In genomic region chr19:44593869-44594268, GRCh38 we compare ENCODE assay signal across 11 cellular contexts. TPM values are rescaled to one million over a fixed set of nuclear protein-coding genes. Genes with fewer than 3 reads are reported as not detected.
DNase-seq lines count a peak whose midpoint lies in the region; ATAC-seq and TF ChIP-seq lines count a peak whose summit lies in the region.
"Not testable (repeated sequence)": the region's sequence is repeated elsewhere in the genome, so short reads cannot be mapped to it uniquely, and the experiment has no call there.
"Had no signal": no experiment of that assay in that cellular context is flagged by ENCODE, and none has a peak within 500 bp of the region (broad histone marks: within the 10 kb centered on the region; RNA-seq: fewer than 3 reads in every experiment).

No MANE protein-coding gene starts in this region.

- not testable (repeated sequence) for H3K9me3 Mint-ChIP-seq in Caco-2 (ENCODE audit: unreplicated experiment); progenitor cell of endocrine pancreas (ENCODE audit: low read depth)
- H3K9me3 Mint-ChIP-seq in WTC11 = peaks cover 17% of the 10 kb centered on the region

- H3K36me3 Mint-ChIP-seq in Caco-2 (ENCODE audit: insufficient read depth, unreplicated experiment) = peaks cover 18% of the 10 kb centered on the region
- H3K36me3 Mint-ChIP-seq in WTC11; progenitor cell of endocrine pancreas (ENCODE audit: insufficient read depth): not testable (repeated sequence)

- TSS peak; percentile 15 for BruUV-seq in Caco-2 (replicated peaks; lab: Mats Ljungman, UMichigan)

- not testable (repeated sequence) for H3K27me3 ChIP-seq in Caco-2 (replicated peaks; ENCODE audit: control insufficient read depth, insufficient read depth, low read length); HAP-1 (ENCODE audit: low read depth); NT2/D1 (ENCODE audit: insufficient read depth, insufficient read length); hepatocyte

- H2AFZ ChIP-seq in hepatocyte = not testable (repeated sequence)

- H3K27ac ChIP-seq in hepatocyte (peak overlapping the region; percentile 92), mesodermal cell (ENCODE audit: low read depth, low read length, severe bottlenecking) (peak overlapping the region; percentile 16)

- not testable (repeated sequence) for TF ChIP-seq CTCF in Caco-2 (IDR thresholded peaks at IDR 0.05; ENCODE audit: insufficient read depth in 1 of 2, low read depth in 1 of 2, low read length in 1 of 2, severe bottlenecking in 1 of 2, unreplicated experiment in 1 of 2); WTC11 (IDR thresholded peaks at IDR 0.05); hepatocyte (IDR thresholded peaks at IDR 0.05; ENCODE audit: poor library complexity); progenitor cell of endocrine pancreas (IDR thresholded peaks at IDR 0.05; ENCODE audit: unreplicated experiment)

- POLR2A ChIA-PET in Caco-2 (lab: Charles Lee) = interaction anchor here (0.6 kb wide), 1 partner anchor 60 kb away, joined by 3 read pairs; no protein-coding TSS in a partner anchor
- POLR2A ChIA-PET in WTC11 (lab: Charles Lee) = not testable (repeated sequence)

- H3K9me2 ChIP-seq in hepatocyte (replicated peaks; ENCODE audit: insufficient read depth) = not testable (repeated sequence)

- peak overlapping the region; percentile 32 for H3K9ac ChIP-seq in NT2/D1 (ENCODE audit: insufficient read length, low read depth)

- intact Hi-C loops in Caco-2 (cut with micrococcal nuclease; ENCODE audit: unreplicated experiment) = not testable (repeated sequence)

- peaks cover 10% of the 10 kb centered on the region for H3K9me3 ChIP-seq in Caco-2
- not testable (repeated sequence) for H3K9me3 ChIP-seq in HAP-1; hepatocyte (ENCODE audit: low read depth); mesodermal cell (ENCODE audit: control insufficient read depth, low read length)
- H3K9me3 ChIP-seq in NT2/D1 (ENCODE audit: insufficient read depth, low read length) = peaks cover 11% of the 10 kb centered on the region; the same call in 1 of the 2 replicates

- not testable (repeated sequence) for H3K4me3 ChIP-seq in Caco-2 (ENCODE audit: low read depth, low read length); HAP-1; NT2/D1 (ENCODE audit: insufficient read length, low read depth); hepatocyte; mesodermal cell (ENCODE audit: extremely low read depth, insufficient read depth, low read length, poor library complexity, severe bottlenecking)

- H3K4me2 ChIP-seq in hepatocyte = not testable (repeated sequence)

- not testable (repeated sequence) for H3K79me2 ChIP-seq in hepatocyte

- ATAC-seq in WTC11 = not testable (repeated sequence)

- H3K27me3 Mint-ChIP-seq in Caco-2 (ENCODE audit: insufficient read depth, unreplicated experiment); WTC11 (ENCODE audit: low read depth); progenitor cell of endocrine pancreas: not testable (repeated sequence)

- H3K4me1 ChIP-seq in Caco-2 = peaks cover 82% of the 10 kb centered on the region
- H3K4me1 ChIP-seq in HAP-1 = peaks cover 21% of the 10 kb centered on the region
- H3K4me1 ChIP-seq in NT2/D1 (ENCODE audit: insufficient read depth, insufficient read length) = not testable (repeated sequence)
- H3K4me1 ChIP-seq in hepatocyte (ENCODE audit: insufficient read depth) = peaks cover 34% of the 10 kb centered on the region
- peaks cover 21% of the 10 kb centered on the region for H3K4me1 ChIP-seq in mesodermal cell (ENCODE audit: control insufficient read depth, insufficient read depth, low read length, poor library complexity, severe bottlenecking)

- in situ Hi-C loops in HAP-1 (cut with MboI; ENCODE audit: low sequenced_read_pairs) = not testable (repeated sequence)

- H3K27ac Mint-ChIP-seq in Caco-2 (ENCODE audit: unreplicated experiment) (peak overlapping the region; percentile 96), WTC11 (peak overlapping the region; percentile 47), progenitor cell of endocrine pancreas (peak overlapping the region; percentile 77)

- H3K36me3 ChIP-seq in Caco-2 (ENCODE audit: control insufficient read depth, insufficient read depth, low read length); HAP-1 (replicated peaks); NT2/D1 (ENCODE audit: insufficient read depth, insufficient read length, low read length); hepatocyte (replicated peaks; ENCODE audit: insufficient read depth, low read depth); mesodermal cell (ENCODE audit: control insufficient read depth, insufficient read depth, low read length): not testable (repeated sequence)

- H4K20me1 ChIP-seq in hepatocyte (ENCODE audit: insufficient read depth, poor library complexity, severe bottlenecking) = not testable (repeated sequence)

- DNase-seq in Caco-2 = peak in 1 of 2 experiments; percentile 55
- DNase-seq in HAP-1 (ENCODE audit: low spot score in 2 of 2) = peak; percentile 24 to 51
- not testable (repeated sequence) for DNase-seq in NT2/D1 (ENCODE audit: low read depth, low spot score); WTC11 (ENCODE audit: low spot score); hepatocyte (ENCODE audit: low spot score); progenitor cell of endocrine pancreas (ENCODE audit: low spot score, unreplicated experiment)

- H3K4me1 Mint-ChIP-seq in Caco-2 (ENCODE audit: low read depth, unreplicated experiment) = peaks cover 69% of the 10 kb centered on the region
- H3K4me1 Mint-ChIP-seq in WTC11 = peaks cover 18% of the 10 kb centered on the region
- peaks cover 53% of the 10 kb centered on the region for H3K4me1 Mint-ChIP-seq in progenitor cell of endocrine pancreas (ENCODE audit: low read depth)

- H3K4me3 Mint-ChIP-seq in Caco-2 (ENCODE audit: unreplicated experiment) = peak overlapping the region; percentile 15
- H3K4me3 Mint-ChIP-seq in WTC11; progenitor cell of endocrine pancreas (ENCODE audit: low read depth): not testable (repeated sequence)

- WGBS in hepatocyte (ENCODE audit: low lambda C conversion rate, missing lambda C conversion rate) = 18% methylated on average over 1 of the region's 1 CpG
- 40% methylated on average over 1 of the region's 1 CpG; no CpG with 5 or more reads in 1 of the 2 experiments for WGBS in mesodermal cell (ENCODE audit: insufficient coverage in 2 of 2), 2 experiments

- CTCF ChIA-PET in Caco-2 (lab: Charles Lee) (interaction anchor here (0.6 kb wide), 1 partner anchor 22 kb away, joined by 3 read pairs; no protein-coding TSS in a partner anchor), WTC11 (lab: Charles Lee) (interaction anchor here (0.5 to 3.7 kb wide), 4 partner anchors 11 to 170 kb away, joined by 3 to 18 read pairs (median 6); no protein-coding TSS in a partner anchor)

RNA-seq across cellular contexts. Expression of gene IGSF23, which starts 19.5 kb away (rescaled TPM):
- total RNA-seq in Caco-2 (2022) = 3.9 and 6.8 TPM in 2 replicates
- total RNA-seq in WTC11 (2021) = not detected in 3 replicates
- 2.1 TPM in 2 replicates for total RNA-seq in hepatocyte
- polyA plus RNA-seq in hepatocyte = 0.21 and 3.8 TPM in 2 replicates
- polyA plus RNA-seq in mesodermal cell (2013, experiment 1 of 2) = not detected
- not detected for polyA plus RNA-seq in mesodermal cell (2013, experiment 2 of 2)
- total RNA-seq in progenitor cell of endocrine pancreas = 0.67 and 1.7 TPM in 2 replicates
- total RNA-seq: CD4-positive, CD25-positive, alpha-beta regulatory T cell; GM23248; HFFc6 had no signal
- polyA plus RNA-seq: CD4-positive, CD25-positive, alpha-beta regulatory T cell; IgD-negative memory B cell had no signal

RNA-seq across cellular contexts. Expression of gene PVR, which starts 49.8 kb away (rescaled TPM):
- total RNA-seq in Caco-2 (2022) (86.5 and 93.8 TPM in 2 replicates), WTC11 (2021) (13.7 to 15.9 TPM (median 15.0 TPM) in 3 replicates), hepatocyte (123 and 124 TPM in 2 replicates), progenitor cell of endocrine pancreas (61.2 and 64.3 TPM in 2 replicates)
- 76.4 and 85.6 TPM in 2 replicates for polyA plus RNA-seq in hepatocyte
- 24.3 TPM for polyA plus RNA-seq in mesodermal cell (2013, experiment 1 of 2)
- 25.3 TPM for polyA plus RNA-seq in mesodermal cell (2013, experiment 2 of 2)
- polyA plus RNA-seq: IgD-negative memory B cell had no signal
